Comparison of ENCODE assay signal across 10 cellular contexts in genomic region chr3:99859855-99860254, GRCh38. TPM values are rescaled to one million over a fixed set of nuclear protein-coding genes. Genes with fewer than 3 reads are reported as not detected.
DNase-seq lines count a peak whose midpoint lies in the region; ATAC-seq and TF ChIP-seq lines count a peak whose summit lies in the region.
"Had no signal": no experiment of that assay in that cellular context is flagged by ENCODE, and none has a peak within 500 bp of the region (broad histone marks: within the 10 kb centered on the region; RNA-seq: fewer than 3 reads in every experiment).

No MANE protein-coding gene starts in this region.

- no peak overlapping the region for H3K4me3 Mint-ChIP-seq in CD14-positive monocyte

- peaks cover 89% of the 10 kb centered on the region for H3K79me2 ChIP-seq in SK-N-SH (ENCODE audit: insufficient read depth)

- H3K27ac ChIP-seq in SK-N-SH (ENCODE audit: low read depth in 2 of 2, low read length in 1 of 2) (peak overlapping the region; percentile 50 to 81; a peak in 3 of 4 replicates), rectal smooth muscle tissue (ENCODE audit: low read depth, low read length) (peak overlapping the region; percentile 87)

- no peak overlapping the region for H3K4me3 ChIP-seq in SK-N-SH (ENCODE audit: low read depth in 2 of 2, low read length in 1 of 2)
- H3K4me3 ChIP-seq in fibroblast of pulmonary artery (replicated peaks; ENCODE audit: low read depth, low read length): no peak overlapping the region
- H3K4me3 ChIP-seq in rectal smooth muscle tissue (ENCODE audit: low read length): no peak overlapping the region
- H3K4me3 ChIP-seq in BE2C (ENCODE audit: low read depth, low read length): no peak overlapping the region

- WGBS in SK-N-SH (ENCODE audit: low lambda C conversion rate): 11% methylated on average over 1 of the region's 1 CpG

- no peak overlapping the region for H3K27ac Mint-ChIP-seq in CD14-positive monocyte

- H3K4me1 Mint-ChIP-seq in CD14-positive monocyte: no peaks in the 10 kb centered on the region

- H4K20me1 ChIP-seq in SK-N-SH (ENCODE audit: insufficient read depth): no peaks in the 10 kb centered on the region

- DNase-seq in AG20443 (ENCODE audit: low spot score): peak; percentile 67
- DNase-seq in SK-N-SH: peak; percentile 19
- peak; percentile 94 for DNase-seq in fibroblast of pulmonary artery (ENCODE audit: low read depth)
- DNase-seq in activated CD4-positive, CD25-positive, alpha-beta regulatory T cell (lab: John Stamatoyannopoulos, UW): no peak
- DNase-seq in BE2C: no peak
- no peak for DNase-seq in CD14-positive monocyte (ENCODE audit: low spot score)
- DNase-seq: COR-L47; stimulated activated CD8-positive, alpha-beta memory T cell treated with anti-CD3 and anti-CD28 coated beads, Interleukin-4, amount 100 ng/mL, for 48 hours had no signal

- TF ChIP-seq CTCF in SK-N-SH (IDR thresholded peaks at IDR 0.05) (no peak), fibroblast of pulmonary artery (IDR thresholded peaks at IDR 0.05; ENCODE audit: low read length, missing control alignments) (no peak), BE2C (IDR thresholded peaks at IDR 0.05; ENCODE audit: low read depth, low read length) (no peak), CD14-positive monocyte (IDR thresholded peaks at IDR 0.05) (no peak)

- TF ChIP-seq RAD21 in SK-N-SH (IDR thresholded peaks at IDR 0.05; ENCODE audit: low read length): no peak

- TF ChIP-seq EP300 in SK-N-SH (IDR thresholded peaks at IDR 0.05; ENCODE audit: borderline replicate concordance in 1 of 2, low read depth in 1 of 2, low read length in 1 of 2): peak; percentile 86 to 98

- CTCF ChIA-PET in SK-N-SH (lab: Yijun Ruan, JAX): interaction anchor here (0.6 to 5.5 kb wide), 15 partner anchors 10 to 396 kb away, joined by 3 to 22 read pairs (median 4); no protein-coding TSS in a partner anchor

- peaks cover 24% of the 10 kb centered on the region for H3F3A ChIP-seq in SK-N-SH (replicated peaks; ENCODE audit: insufficient read depth)

- H3K27me3 ChIP-seq in SK-N-SH (ENCODE audit: insufficient read depth) (no peaks in the 10 kb centered on the region), rectal smooth muscle tissue (ENCODE audit: control insufficient read depth, insufficient read depth, low read length) (no peaks in the 10 kb centered on the region), BE2C (no peaks in the 10 kb centered on the region)

- H3K36me3 ChIP-seq in SK-N-SH (replicated peaks in 1 of 2; ENCODE audit: control insufficient read depth in 1 of 2, insufficient read depth in 2 of 2, low read length in 1 of 2) (peaks cover 33 to 37% of the 10 kb centered on the region in 2 experiments), rectal smooth muscle tissue (ENCODE audit: control insufficient read depth, insufficient read depth, low read length) (peaks cover 8% of the 10 kb centered on the region), BE2C (no peaks in the 10 kb centered on the region)

- H3K4me1 ChIP-seq in SK-N-SH (ENCODE audit: control insufficient read depth in 1 of 2, insufficient read depth in 2 of 2, low read depth in 1 of 2, low read length in 1 of 2) (peaks cover 2 to 39% of the 10 kb centered on the region in 2 experiments; a peak in 3 of 4 replicates), rectal smooth muscle tissue (ENCODE audit: control insufficient read depth, insufficient read depth, low read length) (peaks cover 46% of the 10 kb centered on the region), BE2C (peaks cover 4% of the 10 kb centered on the region; the same call in 1 of the 2 replicates)

- H3K9ac ChIP-seq in SK-N-SH (peak overlapping the region; percentile 53; the same call in 1 of the 2 replicates), rectal smooth muscle tissue (ENCODE audit: low read length) (no peak overlapping the region)

- H3K4me2 ChIP-seq in SK-N-SH: peak overlapping the region; percentile 53

- H3K9me2 ChIP-seq in SK-N-SH: no peaks in the 10 kb centered on the region

- H3K36me3 Mint-ChIP-seq in CD14-positive monocyte: no peaks in the 10 kb centered on the region

- POLR2A ChIA-PET in SK-N-SH (lab: Yijun Ruan, JAX): no interaction called here

- ATAC-seq in HG02981 (IDR thresholded peaks at IDR 0.05; ENCODE audit: unreplicated experiment): no peak

- peaks cover 0 to 2% (median 0%) of the 10 kb centered on the region in 3 donors for H3K27me3 Mint-ChIP-seq in CD14-positive monocyte (ENCODE audit: low read depth in 3 of 3)

- H3K9me3 Mint-ChIP-seq in CD14-positive monocyte: peaks cover 0 to 2% (median 0%) of the 10 kb centered on the region in 7 donors

- intact Hi-C loops in CD14-positive monocyte (cut with micrococcal nuclease): no loop called here

- H3K9me3 ChIP-seq in SK-N-SH (no peaks in the 10 kb centered on the region), BE2C (no peaks in the 10 kb centered on the region)

- H2AFZ ChIP-seq in SK-N-SH (ENCODE audit: low read depth): no peak overlapping the region

TF ChIP-seq in SK-N-SH, 30 proteins besides CTCF, POLR2A, EP300 and RAD21 (continues in another document):
- peak; percentile 99 for TF ChIP-seq PBX3 (IDR thresholded peaks at IDR 0.05)
- no peak; the same call in 1 of the 2 replicates for TF ChIP-seq TAF1 (IDR thresholded peaks at IDR 0.05; ENCODE audit: borderline replicate concordance, low read depth, low read length)
- peak; percentile 68; the same call in 1 of the 2 replicates for TF ChIP-seq RCOR1 (IDR thresholded peaks at IDR 0.05; ENCODE audit: low read length)
- peak; percentile 22; the same call in 1 of the 2 replicates for TF ChIP-seq USF1 (IDR thresholded peaks at IDR 0.05; ENCODE audit: borderline replicate concordance, low read depth)
- no peak for TF ChIP-seq MXI1 (IDR thresholded peaks at IDR 0.05; ENCODE audit: low read depth, low read length)
- no peak for TF ChIP-seq IRF3 (IDR thresholded peaks at IDR 0.05; ENCODE audit: low read depth, low read length)
- TF ChIP-seq EZH2phosphoT487 (IDR thresholded peaks at IDR 0.05; ENCODE audit: borderline replicate concordance, low read depth): no peak
- peak; percentile 89; the same call in 1 of the 2 replicates for TF ChIP-seq RXRA (IDR thresholded peaks at IDR 0.05; ENCODE audit: borderline replicate concordance, low read depth)
- TF ChIP-seq FOXJ3 (CRISPR knock-in tag; IDR thresholded peaks at IDR 0.05): no peak
- TF ChIP-seq SIN3A (IDR thresholded peaks at IDR 0.05; ENCODE audit: borderline replicate concordance, low read depth, low read length): peak; percentile 84
- peak; percentile 49; the same call in 1 of the 2 replicates for TF ChIP-seq ELF1 (IDR thresholded peaks at IDR 0.05)
- peak; percentile 99 for TF ChIP-seq TEAD4 (IDR thresholded peaks at IDR 0.05; ENCODE audit: borderline replicate concordance, insufficient read depth)
- TF ChIP-seq POLR2AphosphoS5 (IDR thresholded peaks at IDR 0.05; ENCODE audit: low read depth, low read length): peak; percentile 98
- peak; percentile 100 for TF ChIP-seq JUND (IDR thresholded peaks at IDR 0.05)
- peak; percentile 63; the same call in 1 of the 2 replicates for TF ChIP-seq MAX (IDR thresholded peaks at IDR 0.05; ENCODE audit: low read depth)
- peak; percentile 39; the same call in 1 of the 2 replicates for TF ChIP-seq GABPA (IDR thresholded peaks at IDR 0.05; ENCODE audit: low read depth)
- TF ChIP-seq NRF1 (IDR thresholded peaks at IDR 0.05; ENCODE audit: low read depth, low read length): no peak
- TF ChIP-seq FOSL2 (IDR thresholded peaks at IDR 0.05; ENCODE audit: borderline replicate concordance, low read depth): peak; percentile 96

RNA-seq across cellular contexts. Expression of gene CMSS1, which starts 42.2 kb away (rescaled TPM):
- polyA plus RNA-seq in SK-N-SH (2012; rRNA removed): 9.1 and 9.2 TPM in 2 replicates
- 14.6 and 20.5 TPM in 2 replicates for polyA plus RNA-seq in SK-N-SH (2012; cell fraction: cytosol; rRNA removed)
- polyA plus RNA-seq in SK-N-SH (2012; cell fraction: nucleus; rRNA removed): 1.9 and 5.4 TPM in 2 replicates
- polyA plus RNA-seq in BE2C (2012; ENCODE audit: insufficient read depth, insufficient read length, low read depth): 190 TPM
- polyA plus RNA-seq in CD14-positive monocyte: 1 to 10 TPM; 2.2 to 3.6 TPM

Comparison
In these comparisons a context has a peak if more than half of its experiments do, and no peak if none do; other contexts are left out.
1. DNase-seq: peak in AG20443 (single experiment), SK-N-SH (single experiment) and fibroblast of pulmonary artery (single experiment); none in activated CD4-positive, CD25-positive, alpha-beta regulatory T cell (0 of 4), BE2C (single experiment) and CD14-positive monocyte (single experiment).